In the genomic region with DNA sequence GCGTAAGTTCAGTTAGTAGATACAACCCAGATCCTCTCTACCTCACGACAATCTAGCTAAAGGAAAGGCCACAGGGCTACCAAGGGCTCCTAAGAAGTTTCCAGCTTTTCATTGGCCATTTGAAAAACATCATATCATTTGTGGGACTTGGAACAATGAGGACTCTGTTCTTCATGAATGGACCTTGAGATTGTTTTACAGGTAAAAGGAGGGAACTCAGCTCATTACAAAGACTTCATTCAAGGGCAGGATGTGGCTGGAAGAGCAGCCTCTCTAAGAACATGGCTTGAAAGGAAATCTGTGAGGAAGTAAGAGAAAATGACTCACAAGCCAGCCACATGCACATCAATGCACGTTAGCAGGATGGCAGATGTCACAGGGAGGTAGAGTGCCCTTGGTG, we compare ENCODE assay signal across 10 cellular contexts.
A peak's percentile ranks its signal among the peaks of the same experiment; 100 is the strongest.
DNase-seq lines count a peak whose midpoint lies in the region; ATAC-seq and TF ChIP-seq lines count a peak whose summit lies in the region.
"Had no signal": no experiment of that assay in that cellular context is flagged by ENCODE, and none has a peak within 500 bp of the region (broad histone marks: within the 10 kb centered on the region; RNA-seq: fewer than 3 reads in every experiment).

No MANE protein-coding gene starts in this region.

- POLR2A ChIA-PET in activated CD8-positive, alpha-beta T cell treated with anti-CD3 and anti-CD28 coated beads for 36 hours (lab: Charles Lee) = no interaction called here
- POLR2A ChIA-PET in activated CD8-positive, alpha-beta T cell treated with anti-CD3 and anti-CD28 coated beads, Interleukin-2, amount 10 ng/mL, durations not matched to agents 7 days and 5 days (lab: Charles Lee) = no interaction called here
- POLR2A ChIA-PET in RWPE1 (lab: Yijun Ruan, JAX; ENCODE audit: low non-redundant PET) = no interaction called here

- intact Hi-C loops in activated CD8-positive, alpha-beta T cell treated with anti-CD3 and anti-CD28 coated beads for 36 hours (cut with micrococcal nuclease) = no loop called here

- no peak overlapping the region for H3K27ac ChIP-seq in RWPE1

- H3K27ac Mint-ChIP-seq in activated CD8-positive, alpha-beta T cell treated with anti-CD3 and anti-CD28 coated beads for 36 hours = no peak overlapping the region
- no peak overlapping the region for H3K27ac Mint-ChIP-seq in activated CD8-positive, alpha-beta T cell treated with anti-CD3 and anti-CD28 coated beads, Interleukin-2, amount 10 ng/mL, durations not matched to agents 7 days and 5 days
- peak overlapping the region; percentile 0 for H3K27ac Mint-ChIP-seq in progenitor cell of endocrine pancreas
- H3K27ac Mint-ChIP-seq: activated T-cell treated with anti-CD3 and anti-CD28 coated beads, Interleukin-2, amount 50 U/mL, for 24 hours had no signal

- CTCF ChIA-PET in activated CD8-positive, alpha-beta T cell treated with anti-CD3 and anti-CD28 coated beads for 36 hours (lab: Charles Lee) = no interaction called here
- CTCF ChIA-PET in activated CD8-positive, alpha-beta T cell treated with anti-CD3 and anti-CD28 coated beads, Interleukin-2, amount 10 ng/mL, durations not matched to agents 7 days and 5 days (lab: Charles Lee) = no interaction called here
- CTCF ChIA-PET in RWPE1 (lab: Yijun Ruan, JAX) = no interaction called here

- DNase-seq in activated CD8-positive, alpha-beta T cell treated with anti-CD3 and anti-CD28 coated beads for 36 hours = peak; percentile 4
- DNase-seq in activated CD8-positive, alpha-beta T cell treated with anti-CD3 and anti-CD28 coated beads, Interleukin-2, amount 10 ng/mL, durations not matched to agents 7 days and 5 days = no peak
- peak; percentile 5 for DNase-seq in RWPE1 (ENCODE audit: low spot score)
- DNase-seq in progenitor cell of endocrine pancreas (ENCODE audit: low spot score, unreplicated experiment) = no peak
- DNase-seq in NCI-H1105 treated with DMSO at 0.1 percent for 48 hours (lab: John Stamatoyannopoulos, UW) = no peak
- DNase-seq in hypothalamus (lab: John Stamatoyannopoulos, UW) = no peak
- DNase-seq: activated T-cell treated with anti-CD3 and anti-CD28 coated beads, Interleukin-2, amount 50 U/mL, for 24 hours; nucleus accumbens had no signal

- no peaks in the 10 kb centered on the region for H3K36me3 Mint-ChIP-seq in activated CD8-positive, alpha-beta T cell treated with anti-CD3 and anti-CD28 coated beads for 36 hours (ENCODE audit: low read depth)
- no peaks in the 10 kb centered on the region for H3K36me3 Mint-ChIP-seq in activated CD8-positive, alpha-beta T cell treated with anti-CD3 and anti-CD28 coated beads, Interleukin-2, amount 10 ng/mL, durations not matched to agents 7 days and 5 days (ENCODE audit: low read depth)
- no peaks in the 10 kb centered on the region for H3K36me3 Mint-ChIP-seq in progenitor cell of endocrine pancreas (ENCODE audit: insufficient read depth)

- H3K9me3 Mint-ChIP-seq in activated CD8-positive, alpha-beta T cell treated with anti-CD3 and anti-CD28 coated beads for 36 hours = peaks cover 1% of the 10 kb centered on the region
- H3K9me3 Mint-ChIP-seq in activated CD8-positive, alpha-beta T cell treated with anti-CD3 and anti-CD28 coated beads, Interleukin-2, amount 10 ng/mL, durations not matched to agents 7 days and 5 days (ENCODE audit: insufficient read depth) = no peaks in the 10 kb centered on the region
- peaks cover 4% of the 10 kb centered on the region for H3K9me3 Mint-ChIP-seq in progenitor cell of endocrine pancreas (ENCODE audit: low read depth)

- no peak for TF ChIP-seq CTCF in activated CD8-positive, alpha-beta T cell treated with anti-CD3 and anti-CD28 coated beads for 36 hours (IDR thresholded peaks at IDR 0.05)
- TF ChIP-seq CTCF in RWPE1 (conservative IDR thresholded peaks at IDR 0.05; ENCODE audit: low read depth) (no peak), progenitor cell of endocrine pancreas (IDR thresholded peaks at IDR 0.05; ENCODE audit: unreplicated experiment) (no peak)

- peaks cover 3% of the 10 kb centered on the region for H3K4me1 Mint-ChIP-seq in activated CD8-positive, alpha-beta T cell treated with anti-CD3 and anti-CD28 coated beads for 36 hours (ENCODE audit: low read depth)
- H3K4me1 Mint-ChIP-seq in activated CD8-positive, alpha-beta T cell treated with anti-CD3 and anti-CD28 coated beads, Interleukin-2, amount 10 ng/mL, durations not matched to agents 7 days and 5 days (ENCODE audit: low read depth) = peaks cover 23% of the 10 kb centered on the region
- H3K4me1 Mint-ChIP-seq in progenitor cell of endocrine pancreas (ENCODE audit: low read depth) = peaks cover 18% of the 10 kb centered on the region

- H3K27me3 Mint-ChIP-seq in activated CD8-positive, alpha-beta T cell treated with anti-CD3 and anti-CD28 coated beads for 36 hours = peaks cover 2% of the 10 kb centered on the region
- H3K27me3 Mint-ChIP-seq in activated CD8-positive, alpha-beta T cell treated with anti-CD3 and anti-CD28 coated beads, Interleukin-2, amount 10 ng/mL, durations not matched to agents 7 days and 5 days (ENCODE audit: low read depth) = peaks cover 2% of the 10 kb centered on the region
- no peaks in the 10 kb centered on the region for H3K27me3 Mint-ChIP-seq in progenitor cell of endocrine pancreas
- H3K27me3 Mint-ChIP-seq: activated T-cell treated with anti-CD3 and anti-CD28 coated beads, Interleukin-2, amount 50 U/mL, for 24 hours had no signal

- no peak for ATAC-seq in activated CD8-positive, alpha-beta T cell treated with anti-CD3 and anti-CD28 coated beads for 36 hours
- no peak for ATAC-seq in activated CD8-positive, alpha-beta T cell treated with anti-CD3 and anti-CD28 coated beads, Interleukin-2, amount 10 ng/mL, durations not matched to agents 7 days and 5 days
- ATAC-seq in HG03108 (IDR thresholded peaks at IDR 0.05; ENCODE audit: unreplicated experiment) (peak; percentile 55), GM19467 (IDR thresholded peaks at IDR 0.05; ENCODE audit: unreplicated experiment) (no peak)

- no peak overlapping the region for H3K4me3 Mint-ChIP-seq in activated CD8-positive, alpha-beta T cell treated with anti-CD3 and anti-CD28 coated beads for 36 hours
- H3K4me3 Mint-ChIP-seq in activated CD8-positive, alpha-beta T cell treated with anti-CD3 and anti-CD28 coated beads, Interleukin-2, amount 10 ng/mL, durations not matched to agents 7 days and 5 days = no peak overlapping the region
- H3K4me3 Mint-ChIP-seq in progenitor cell of endocrine pancreas (ENCODE audit: low read depth) = no peak overlapping the region
- H3K4me3 Mint-ChIP-seq: activated T-cell treated with anti-CD3 and anti-CD28 coated beads, Interleukin-2, amount 50 U/mL, for 24 hours had no signal

Comparison
In these comparisons a context has a peak if more than half of its experiments do, and no peak if none do; other contexts are left out.
1. DNase-seq: peak in activated CD8-positive, alpha-beta T cell treated with anti-CD3 and anti-CD28 coated beads for 36 hours (single experiment) and RWPE1 (single experiment); none in activated CD8-positive, alpha-beta T cell treated with anti-CD3 and anti-CD28 coated beads, Interleukin-2, amount 10 ng/mL, durations not matched to agents 7 days and 5 days (single experiment), progenitor cell of endocrine pancreas (single experiment), NCI-H1105 treated with DMSO at 0.1 percent for 48 hours (single experiment) and hypothalamus (0 of 51).